Comparison of ENCODE assay signal across 1 cellular context in the genomic region with DNA sequence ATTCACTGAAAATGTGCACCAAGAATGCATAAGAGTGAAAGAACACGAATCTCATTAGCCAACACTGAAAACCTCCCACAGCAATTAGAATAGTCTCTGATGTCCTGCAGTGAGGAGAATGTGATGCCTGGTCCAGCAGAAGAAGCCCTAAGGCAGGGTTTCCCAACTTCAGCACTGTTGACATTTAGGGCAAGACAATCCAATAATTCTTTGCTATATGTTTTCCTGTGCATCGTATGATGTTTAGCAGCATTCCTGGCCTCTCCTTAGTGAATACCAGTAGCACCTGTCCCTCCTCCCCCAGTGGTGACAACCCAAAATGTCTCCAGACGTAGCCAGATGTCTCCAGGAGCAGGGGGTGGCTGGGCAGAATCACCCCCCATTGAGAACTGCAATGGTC.
TF ChIP-seq lines count a peak whose summit lies in the region.

No MANE protein-coding gene starts in this region.

TF ChIP-seq in HepG2, 621 proteins besides CTCF, POLR2A, EP300 and RAD21:
- TF ChIP-seq AGO1 (IDR thresholded peaks at IDR 0.05; ENCODE audit: low read depth, low read length, poor library complexity, severe bottlenecking) = no peak
- TF ChIP-seq, protein P1, sequence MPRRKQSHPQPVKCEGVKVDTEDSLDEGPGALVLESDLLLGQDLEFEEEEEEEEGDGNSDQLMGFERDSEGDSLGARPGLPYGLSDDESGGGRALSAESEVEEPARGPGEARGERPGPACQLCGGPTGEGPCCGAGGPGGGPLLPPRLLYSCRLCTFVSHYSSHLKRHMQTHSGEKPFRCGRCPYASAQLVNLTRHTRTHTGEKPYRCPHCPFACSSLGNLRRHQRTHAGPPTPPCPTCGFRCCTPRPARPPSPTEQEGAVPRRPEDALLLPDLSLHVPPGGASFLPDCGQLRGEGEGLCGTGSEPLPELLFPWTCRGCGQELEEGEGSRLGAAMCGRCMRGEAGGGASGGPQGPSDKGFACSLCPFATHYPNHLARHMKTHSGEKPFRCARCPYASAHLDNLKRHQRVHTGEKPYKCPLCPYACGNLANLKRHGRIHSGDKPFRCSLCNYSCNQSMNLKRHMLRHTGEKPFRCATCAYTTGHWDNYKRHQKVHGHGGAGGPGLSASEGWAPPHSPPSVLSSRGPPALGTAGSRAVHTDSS (CRISPR knock-in tag; conservative IDR thresholded peaks at IDR 0.05) = no peak
- TF ChIP-seq KLF9 (CRISPR knock-in tag; IDR thresholded peaks at IDR 0.05; ENCODE audit: low read depth) = no peak
- TF ChIP-seq, protein P2, sequence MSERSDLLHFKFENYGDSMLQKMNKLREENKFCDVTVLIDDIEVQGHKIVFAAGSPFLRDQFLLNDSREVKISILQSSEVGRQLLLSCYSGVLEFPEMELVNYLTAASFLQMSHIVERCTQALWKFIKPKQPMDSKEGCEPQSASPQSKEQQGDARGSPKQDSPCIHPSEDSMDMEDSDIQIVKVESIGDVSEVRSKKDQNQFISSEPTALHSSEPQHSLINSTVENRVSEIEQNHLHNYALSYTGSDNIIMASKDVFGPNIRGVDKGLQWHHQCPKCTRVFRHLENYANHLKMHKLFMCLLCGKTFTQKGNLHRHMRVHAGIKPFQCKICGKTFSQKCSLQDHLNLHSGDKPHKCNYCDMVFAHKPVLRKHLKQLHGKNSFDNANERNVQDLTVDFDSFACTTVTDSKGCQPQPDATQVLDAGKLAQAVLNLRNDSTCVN (CRISPR knock-in tag; IDR thresholded peaks at IDR 0.05; ENCODE audit: borderline replicate concordance) = no peak
- no peak for TF ChIP-seq U2AF1 (optimal IDR thresholded peaks at IDR 0.05; ENCODE audit: low read depth, low read length)
- no peak for TF ChIP-seq KDM5A (IDR thresholded peaks at IDR 0.05; ENCODE audit: borderline replicate concordance, low read length)
- no peak for TF ChIP-seq ZNF138 (CRISPR knock-in tag; IDR thresholded peaks at IDR 0.05; ENCODE audit: low read depth)
- TF ChIP-seq REL (CRISPR knock-in tag; conservative IDR thresholded peaks at IDR 0.05) = no peak
- no peak for TF ChIP-seq ELF3 (CRISPR knock-in tag; IDR thresholded peaks at IDR 0.05)
- TF ChIP-seq, protein P3, sequence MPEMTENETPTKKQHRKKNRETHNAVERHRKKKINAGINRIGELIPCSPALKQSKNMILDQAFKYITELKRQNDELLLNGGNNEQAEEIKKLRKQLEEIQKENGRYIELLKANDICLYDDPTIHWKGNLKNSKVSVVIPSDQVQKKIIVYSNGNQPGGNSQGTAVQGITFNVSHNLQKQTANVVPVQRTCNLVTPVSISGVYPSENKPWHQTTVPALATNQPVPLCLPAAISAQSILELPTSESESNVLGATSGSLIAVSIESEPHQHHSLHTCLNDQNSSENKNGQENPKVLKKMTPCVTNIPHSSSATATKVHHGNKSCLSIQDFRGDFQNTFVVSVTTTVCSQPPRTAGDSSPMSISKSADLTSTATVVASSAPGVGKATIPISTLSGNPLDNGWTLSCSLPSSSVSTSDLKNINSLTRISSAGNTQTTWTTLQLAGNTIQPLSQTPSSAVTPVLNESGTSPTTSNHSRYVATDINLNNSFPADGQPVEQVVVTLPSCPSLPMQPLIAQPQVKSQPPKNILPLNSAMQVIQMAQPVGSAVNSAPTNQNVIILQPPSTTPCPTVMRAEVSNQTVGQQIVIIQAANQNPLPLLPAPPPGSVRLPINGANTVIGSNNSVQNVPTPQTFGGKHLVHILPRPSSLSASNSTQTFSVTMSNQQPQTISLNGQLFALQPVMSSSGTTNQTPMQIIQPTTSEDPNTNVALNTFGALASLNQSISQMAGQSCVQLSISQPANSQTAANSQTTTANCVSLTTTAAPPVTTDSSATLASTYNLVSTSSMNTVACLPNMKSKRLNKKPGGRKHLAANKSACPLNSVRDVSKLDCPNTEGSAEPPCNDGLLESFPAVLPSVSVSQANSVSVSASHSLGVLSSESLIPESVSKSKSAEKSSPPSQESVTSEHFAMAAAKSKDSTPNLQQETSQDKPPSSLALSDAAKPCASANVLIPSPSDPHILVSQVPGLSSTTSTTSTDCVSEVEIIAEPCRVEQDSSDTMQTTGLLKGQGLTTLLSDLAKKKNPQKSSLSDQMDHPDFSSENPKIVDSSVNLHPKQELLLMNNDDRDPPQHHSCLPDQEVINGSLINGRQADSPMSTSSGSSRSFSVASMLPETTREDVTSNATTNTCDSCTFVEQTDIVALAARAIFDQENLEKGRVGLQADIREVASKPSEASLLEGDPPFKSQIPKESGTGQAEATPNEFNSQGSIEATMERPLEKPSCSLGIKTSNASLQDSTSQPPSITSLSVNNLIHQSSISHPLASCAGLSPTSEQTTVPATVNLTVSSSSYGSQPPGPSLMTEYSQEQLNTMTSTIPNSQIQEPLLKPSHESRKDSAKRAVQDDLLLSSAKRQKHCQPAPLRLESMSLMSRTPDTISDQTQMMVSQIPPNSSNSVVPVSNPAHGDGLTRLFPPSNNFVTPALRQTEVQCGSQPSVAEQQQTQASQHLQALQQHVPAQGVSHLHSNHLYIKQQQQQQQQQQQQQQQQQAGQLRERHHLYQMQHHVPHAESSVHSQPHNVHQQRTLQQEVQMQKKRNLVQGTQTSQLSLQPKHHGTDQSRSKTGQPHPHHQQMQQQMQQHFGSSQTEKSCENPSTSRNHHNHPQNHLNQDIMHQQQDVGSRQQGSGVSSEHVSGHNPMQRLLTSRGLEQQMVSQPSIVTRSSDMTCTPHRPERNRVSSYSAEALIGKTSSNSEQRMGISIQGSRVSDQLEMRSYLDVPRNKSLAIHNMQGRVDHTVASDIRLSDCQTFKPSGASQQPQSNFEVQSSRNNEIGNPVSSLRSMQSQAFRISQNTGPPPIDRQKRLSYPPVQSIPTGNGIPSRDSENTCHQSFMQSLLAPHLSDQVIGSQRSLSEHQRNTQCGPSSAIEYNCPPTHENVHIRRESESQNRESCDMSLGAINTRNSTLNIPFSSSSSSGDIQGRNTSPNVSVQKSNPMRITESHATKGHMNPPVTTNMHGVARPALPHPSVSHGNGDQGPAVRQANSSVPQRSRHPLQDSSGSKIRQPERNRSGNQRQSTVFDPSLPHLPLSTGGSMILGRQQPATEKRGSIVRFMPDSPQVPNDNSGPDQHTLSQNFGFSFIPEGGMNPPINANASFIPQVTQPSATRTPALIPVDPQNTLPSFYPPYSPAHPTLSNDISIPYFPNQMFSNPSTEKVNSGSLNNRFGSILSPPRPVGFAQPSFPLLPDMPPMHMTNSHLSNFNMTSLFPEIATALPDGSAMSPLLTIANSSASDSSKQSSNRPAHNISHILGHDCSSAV (CRISPR knock-in tag; IDR thresholded peaks at IDR 0.05; ENCODE audit: borderline replicate concordance) = no peak
- TF ChIP-seq ZNF773 (CRISPR knock-in tag; IDR thresholded peaks at IDR 0.05; ENCODE audit: borderline replicate concordance) = no peak
- no peak for TF ChIP-seq HOXA9 (CRISPR knock-in tag; IDR thresholded peaks at IDR 0.05; ENCODE audit: borderline replicate concordance)
- TF ChIP-seq, protein P4, sequence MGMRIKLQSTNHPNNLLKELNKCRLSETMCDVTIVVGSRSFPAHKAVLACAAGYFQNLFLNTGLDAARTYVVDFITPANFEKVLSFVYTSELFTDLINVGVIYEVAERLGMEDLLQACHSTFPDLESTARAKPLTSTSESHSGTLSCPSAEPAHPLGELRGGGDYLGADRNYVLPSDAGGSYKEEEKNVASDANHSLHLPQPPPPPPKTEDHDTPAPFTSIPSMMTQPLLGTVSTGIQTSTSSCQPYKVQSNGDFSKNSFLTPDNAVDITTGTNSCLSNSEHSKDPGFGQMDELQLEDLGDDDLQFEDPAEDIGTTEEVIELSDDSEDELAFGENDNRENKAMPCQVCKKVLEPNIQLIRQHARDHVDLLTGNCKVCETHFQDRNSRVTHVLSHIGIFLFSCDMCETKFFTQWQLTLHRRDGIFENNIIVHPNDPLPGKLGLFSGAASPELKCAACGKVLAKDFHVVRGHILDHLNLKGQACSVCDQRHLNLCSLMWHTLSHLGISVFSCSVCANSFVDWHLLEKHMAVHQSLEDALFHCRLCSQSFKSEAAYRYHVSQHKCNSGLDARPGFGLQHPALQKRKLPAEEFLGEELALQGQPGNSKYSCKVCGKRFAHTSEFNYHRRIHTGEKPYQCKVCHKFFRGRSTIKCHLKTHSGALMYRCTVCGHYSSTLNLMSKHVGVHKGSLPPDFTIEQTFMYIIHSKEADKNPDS (CRISPR knock-in tag; IDR thresholded peaks at IDR 0.05) = no peak
- TF ChIP-seq ZSCAN25 (CRISPR knock-in tag; IDR thresholded peaks at IDR 0.05) = no peak
- no peak for TF ChIP-seq TBL1XR1 (IDR thresholded peaks at IDR 0.05; ENCODE audit: borderline replicate concordance, low read length, partially characterized antibody)
- TF ChIP-seq NAIF1 (CRISPR knock-in tag; IDR thresholded peaks at IDR 0.05; ENCODE audit: borderline replicate concordance) = no peak
- TF ChIP-seq, protein P5, sequence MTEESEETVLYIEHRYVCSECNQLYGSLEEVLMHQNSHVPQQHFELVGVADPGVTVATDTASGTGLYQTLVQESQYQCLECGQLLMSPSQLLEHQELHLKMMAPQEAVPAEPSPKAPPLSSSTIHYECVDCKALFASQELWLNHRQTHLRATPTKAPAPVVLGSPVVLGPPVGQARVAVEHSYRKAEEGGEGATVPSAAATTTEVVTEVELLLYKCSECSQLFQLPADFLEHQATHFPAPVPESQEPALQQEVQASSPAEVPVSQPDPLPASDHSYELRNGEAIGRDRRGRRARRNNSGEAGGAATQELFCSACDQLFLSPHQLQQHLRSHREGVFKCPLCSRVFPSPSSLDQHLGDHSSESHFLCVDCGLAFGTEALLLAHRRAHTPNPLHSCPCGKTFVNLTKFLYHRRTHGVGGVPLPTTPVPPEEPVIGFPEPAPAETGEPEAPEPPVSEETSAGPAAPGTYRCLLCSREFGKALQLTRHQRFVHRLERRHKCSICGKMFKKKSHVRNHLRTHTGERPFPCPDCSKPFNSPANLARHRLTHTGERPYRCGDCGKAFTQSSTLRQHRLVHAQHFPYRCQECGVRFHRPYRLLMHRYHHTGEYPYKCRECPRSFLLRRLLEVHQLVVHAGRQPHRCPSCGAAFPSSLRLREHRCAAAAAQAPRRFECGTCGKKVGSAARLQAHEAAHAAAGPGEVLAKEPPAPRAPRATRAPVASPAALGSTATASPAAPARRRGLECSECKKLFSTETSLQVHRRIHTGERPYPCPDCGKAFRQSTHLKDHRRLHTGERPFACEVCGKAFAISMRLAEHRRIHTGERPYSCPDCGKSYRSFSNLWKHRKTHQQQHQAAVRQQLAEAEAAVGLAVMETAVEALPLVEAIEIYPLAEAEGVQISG (CRISPR knock-in tag; IDR thresholded peaks at IDR 0.05) = no peak
